In genomic region chr6:42314571-42314950, GRCh38 we compare ENCODE assay signal across 17 cellular contexts.
DNase-seq lines count a peak whose midpoint lies in the region; ATAC-seq, FAIRE-seq and TF ChIP-seq lines count a peak whose summit lies in the region.
"Had no signal": no experiment of that assay in that cellular context is flagged by ENCODE, and none has a peak within 500 bp of the region (broad histone marks: within the 10 kb centered on the region; RNA-seq: fewer than 3 reads in every experiment).

No MANE protein-coding gene starts in this region.

- H4K20me1 ChIP-seq in keratinocyte (ENCODE audit: control insufficient read depth, extremely low read depth, insufficient read depth, low read length) = no peaks in the 10 kb centered on the region

- DNase-seq in left ventricle myocardium inferior (no peak), right atrium auricular region (ENCODE audit: low spot score) (no peak), RPMI7951 (ENCODE audit: low read depth) (peak; percentile 60), keratinocyte (ENCODE audit: low read depth, low spot score) (no peak), dorsolateral prefrontal cortex (no peak), NCI-H1105 treated with DMSO at 0.1 percent for 48 hours (lab: John Stamatoyannopoulos, UW) (no peak)
- DNase-seq: activated CD4-positive, alpha-beta T cell treated with anti-CD3 and anti-CD28 coated beads for 48 hours; activated effector memory CD4-positive, alpha-beta T cell treated with anti-CD3 and anti-CD28 coated beads, Interleukin-2, amount 50 U/mL, for 16 hours; DND-41; effector memory CD4-positive, alpha-beta T cell; foreskin melanocyte; NCI-H1105; NCI-H446; posterior cingulate gyrus; testis had no signal

- intact Hi-C loops in left ventricle myocardium inferior (cut with micrococcal nuclease) (no loop called here), dorsolateral prefrontal cortex (cut with DNase I) (no loop called here)

- H2AFZ ChIP-seq in keratinocyte (ENCODE audit: control insufficient read depth, low read length) = no peak overlapping the region

- H3K4me2 ChIP-seq in keratinocyte (ENCODE audit: control insufficient read depth, extremely low read depth, insufficient read depth, low read depth, low read length) = peak overlapping the region; percentile 66

- H3K9me1 ChIP-seq in keratinocyte (ENCODE audit: control insufficient read depth, extremely low read depth, insufficient read depth, low read length) = no peaks in the 10 kb centered on the region

- H3K4me1 ChIP-seq in left ventricle myocardium inferior (peaks cover 23% of the 10 kb centered on the region), right atrium auricular region (peaks cover 0 to 12% of the 10 kb centered on the region in 2 donors), keratinocyte (ENCODE audit: control insufficient read depth, extremely low read depth, insufficient read depth, low read length) (peaks cover 35% of the 10 kb centered on the region), urinary bladder (ENCODE audit: insufficient read depth) (peaks cover 5% of the 10 kb centered on the region)

- no peak for ATAC-seq in GM19035 (IDR thresholded peaks at IDR 0.05; ENCODE audit: unreplicated experiment)

- TF ChIP-seq CTCF in left ventricle myocardium inferior (IDR thresholded peaks at IDR 0.05; ENCODE audit: borderline replicate concordance) (no peak), right atrium auricular region (IDR thresholded peaks at IDR 0.05) (no peak), keratinocyte (optimal IDR thresholded peaks at IDR 0.05 in 1 of 3, IDR thresholded peaks at IDR 0.05 in 1 of 3, conservative IDR thresholded peaks at IDR 0.05 in 1 of 3; ENCODE audit: extremely low read depth in 1 of 3, insufficient read depth in 2 of 3, low read length in 3 of 3) (no peak), dorsolateral prefrontal cortex (IDR thresholded peaks at IDR 0.05 in 54 of 56, conservative IDR thresholded peaks at IDR 0.05 in 2 of 56; ENCODE audit: low read depth in 1 of 56, partially characterized antibody in 56 of 56) (no peak)

- no peak overlapping the region for H3K4me3 ChIP-seq in left ventricle myocardium inferior
- H3K4me3 ChIP-seq in right atrium auricular region = no peak overlapping the region
- H3K4me3 ChIP-seq in keratinocyte (ENCODE audit: control insufficient read depth in 2 of 3, extremely low read depth in 1 of 3, insufficient read depth in 2 of 3, low read depth in 1 of 3, low read length in 3 of 3) = no peak overlapping the region
- no peak overlapping the region for H3K4me3 ChIP-seq in urinary bladder (ENCODE audit: low read depth, low read length)
- no peak overlapping the region for H3K4me3 ChIP-seq in dorsolateral prefrontal cortex
- H3K4me3 ChIP-seq: testis had no signal

- peak; percentile 72 for FAIRE-seq in keratinocyte (lab: Jason Lieb, UNC)

- dilution Hi-C loops in keratinocyte (cut with MboI; ENCODE audit: extremely low pct_ligation_motif_present, low sequenced_read_pairs) = no loop called here

- peaks cover 2% of the 10 kb centered on the region for H3K79me2 ChIP-seq in keratinocyte (ENCODE audit: control insufficient read depth, insufficient read depth, low read length)

- H3K36me3 ChIP-seq in left ventricle myocardium inferior (no peaks in the 10 kb centered on the region), right atrium auricular region (no peaks in the 10 kb centered on the region), keratinocyte (ENCODE audit: control insufficient read depth in 2 of 2, extremely low read depth in 1 of 2, insufficient read depth in 2 of 2, low read length in 2 of 2) (peaks cover 0 to 11% of the 10 kb centered on the region in 2 experiments), urinary bladder (ENCODE audit: insufficient read depth) (no peaks in the 10 kb centered on the region)

- H3K27ac ChIP-seq in left ventricle myocardium inferior (replicated peaks) (peak overlapping the region; percentile 71), right atrium auricular region (no peak overlapping the region), keratinocyte (ENCODE audit: control insufficient read depth, insufficient read depth, low read length) (peak overlapping the region; percentile 61), urinary bladder (ENCODE audit: low read depth) (peak overlapping the region; percentile 18), dorsolateral prefrontal cortex (peak overlapping the region in 3 of 59 donors; percentile 29 to 55 (median 55))

- H3K27me3 ChIP-seq in left ventricle myocardium inferior (ENCODE audit: low read depth) = no peaks in the 10 kb centered on the region
- H3K27me3 ChIP-seq in right atrium auricular region = no peaks in the 10 kb centered on the region
- no peaks in the 10 kb centered on the region for H3K27me3 ChIP-seq in keratinocyte (ENCODE audit: control insufficient read depth, extremely low read depth, insufficient read depth, low read length)
- H3K27me3 ChIP-seq in dorsolateral prefrontal cortex = no peaks in the 10 kb centered on the region
- H3K27me3 ChIP-seq: testis had no signal

- no peaks in the 10 kb centered on the region for H3K9me3 ChIP-seq in left ventricle myocardium inferior (replicated peaks)
- H3K9me3 ChIP-seq in right atrium auricular region = no peaks in the 10 kb centered on the region
- H3K9me3 ChIP-seq in keratinocyte (ENCODE audit: control insufficient read depth, low read depth, low read length) = no peaks in the 10 kb centered on the region
- H3K9me3 ChIP-seq: testis had no signal

- WGBS in urinary bladder = 73% methylated on average over 4 of the region's 4 CpGs

- no peak overlapping the region for H3K9ac ChIP-seq in keratinocyte (ENCODE audit: control insufficient read depth, extremely low read depth, insufficient read depth, low read length)

Comparison
In these comparisons a context has a peak if more than half of its experiments do, and no peak if none do; other contexts are left out.
1. H3K27ac ChIP-seq: peak in left ventricle myocardium inferior (single experiment), keratinocyte (single experiment) and urinary bladder (single experiment); none in right atrium auricular region (0 of 2).